In the genomic region with DNA sequence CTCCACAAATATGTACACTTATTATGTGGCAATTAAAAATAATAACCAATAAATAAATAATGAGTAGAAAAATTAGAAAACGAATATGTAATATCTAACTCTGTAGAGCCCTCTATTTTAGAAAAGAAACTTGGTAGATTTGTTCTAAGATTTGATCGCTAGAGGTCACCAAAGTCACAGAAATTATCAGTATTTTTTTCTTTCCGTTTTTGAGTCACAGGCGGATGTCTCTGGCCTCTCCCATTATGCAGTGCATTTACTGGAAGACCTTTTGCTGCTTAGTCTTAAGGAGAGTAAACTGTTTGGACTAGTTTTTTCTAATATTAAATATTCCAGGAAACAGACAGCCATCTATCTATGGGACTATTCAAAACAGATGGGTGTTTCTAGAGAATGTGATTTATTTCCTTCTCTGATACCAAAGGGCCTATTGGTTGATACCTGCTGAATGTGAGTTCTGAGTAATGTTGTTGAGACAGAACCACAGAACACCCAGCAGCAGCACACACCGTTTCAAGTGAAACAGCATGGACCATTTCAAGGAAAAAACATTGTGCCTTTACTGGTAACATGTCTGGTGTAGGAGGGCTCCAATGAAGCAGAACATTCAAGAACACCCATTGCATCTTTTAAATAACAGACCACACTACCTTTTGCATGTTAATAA, we compare ENCODE assay signal across 1 cellular context.
TF ChIP-seq lines count a peak whose summit lies in the region.

No MANE protein-coding gene starts in this region.

TF ChIP-seq in HepG2, 621 proteins besides CTCF, POLR2A, EP300 and RAD21 (continued from another document):
- TF ChIP-seq, protein P1, sequence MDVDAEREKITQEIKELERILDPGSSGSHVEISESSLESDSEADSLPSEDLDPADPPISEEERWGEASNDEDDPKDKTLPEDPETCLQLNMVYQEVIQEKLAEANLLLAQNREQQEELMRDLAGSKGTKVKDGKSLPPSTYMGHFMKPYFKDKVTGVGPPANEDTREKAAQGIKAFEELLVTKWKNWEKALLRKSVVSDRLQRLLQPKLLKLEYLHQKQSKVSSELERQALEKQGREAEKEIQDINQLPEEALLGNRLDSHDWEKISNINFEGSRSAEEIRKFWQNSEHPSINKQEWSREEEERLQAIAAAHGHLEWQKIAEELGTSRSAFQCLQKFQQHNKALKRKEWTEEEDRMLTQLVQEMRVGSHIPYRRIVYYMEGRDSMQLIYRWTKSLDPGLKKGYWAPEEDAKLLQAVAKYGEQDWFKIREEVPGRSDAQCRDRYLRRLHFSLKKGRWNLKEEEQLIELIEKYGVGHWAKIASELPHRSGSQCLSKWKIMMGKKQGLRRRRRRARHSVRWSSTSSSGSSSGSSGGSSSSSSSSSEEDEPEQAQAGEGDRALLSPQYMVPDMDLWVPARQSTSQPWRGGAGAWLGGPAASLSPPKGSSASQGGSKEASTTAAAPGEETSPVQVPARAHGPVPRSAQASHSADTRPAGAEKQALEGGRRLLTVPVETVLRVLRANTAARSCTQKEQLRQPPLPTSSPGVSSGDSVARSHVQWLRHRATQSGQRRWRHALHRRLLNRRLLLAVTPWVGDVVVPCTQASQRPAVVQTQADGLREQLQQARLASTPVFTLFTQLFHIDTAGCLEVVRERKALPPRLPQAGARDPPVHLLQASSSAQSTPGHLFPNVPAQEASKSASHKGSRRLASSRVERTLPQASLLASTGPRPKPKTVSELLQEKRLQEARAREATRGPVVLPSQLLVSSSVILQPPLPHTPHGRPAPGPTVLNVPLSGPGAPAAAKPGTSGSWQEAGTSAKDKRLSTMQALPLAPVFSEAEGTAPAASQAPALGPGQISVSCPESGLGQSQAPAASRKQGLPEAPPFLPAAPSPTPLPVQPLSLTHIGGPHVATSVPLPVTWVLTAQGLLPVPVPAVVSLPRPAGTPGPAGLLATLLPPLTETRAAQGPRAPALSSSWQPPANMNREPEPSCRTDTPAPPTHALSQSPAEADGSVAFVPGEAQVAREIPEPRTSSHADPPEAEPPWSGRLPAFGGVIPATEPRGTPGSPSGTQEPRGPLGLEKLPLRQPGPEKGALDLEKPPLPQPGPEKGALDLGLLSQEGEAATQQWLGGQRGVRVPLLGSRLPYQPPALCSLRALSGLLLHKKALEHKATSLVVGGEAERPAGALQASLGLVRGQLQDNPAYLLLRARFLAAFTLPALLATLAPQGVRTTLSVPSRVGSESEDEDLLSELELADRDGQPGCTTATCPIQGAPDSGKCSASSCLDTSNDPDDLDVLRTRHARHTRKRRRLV (CRISPR knock-in tag; IDR thresholded peaks at IDR 0.05): no peak
- TF ChIP-seq ZNF224 (CRISPR knock-in tag; IDR thresholded peaks at IDR 0.05) (no peak), SRF (IDR thresholded peaks at IDR 0.05; ENCODE audit: low read depth, low read length) (no peak), TOPORS (CRISPR knock-in tag; IDR thresholded peaks at IDR 0.05) (no peak)
